Comparison of ENCODE assay signal across 8 cellular contexts in genomic region chr2:74529357-74530238, GRCh38. TPM values are rescaled to one million over a fixed set of nuclear protein-coding genes. Genes with fewer than 3 reads are reported as not detected.
A peak's percentile ranks its signal among the peaks of the same experiment; 100 is the strongest.
DNase-seq lines count a peak whose midpoint lies in the region; ATAC-seq, FAIRE-seq and TF ChIP-seq lines count a peak whose summit lies in the region.

Gene AUP1, minus strand, starts transcription at chr2:74529706. Its CDS starts 77 bp downstream, at chr2:74529629.
Gene HTRA2, plus strand, starts transcription at chr2:74529933. Its CDS starts 74 bp downstream, at chr2:74530007.

- no peaks in the 10 kb centered on the region for H3K9me3 ChIP-seq in kidney (ENCODE audit: control insufficient read depth in 1 of 2, low read length in 2 of 2)

- H3K9ac ChIP-seq in kidney (ENCODE audit: low read length in 2 of 2), result peak within 1 kb of the TSS; percentile 71 to 83

- H3K4me3 ChIP-seq in AG10803 (ENCODE audit: low read length) (peak within 1 kb of the TSS; percentile 99), kidney (ENCODE audit: low read length in 2 of 2) (peak within 1 kb of the TSS; percentile 91 to 96)

- H3K36me3 ChIP-seq in kidney (ENCODE audit: control insufficient read depth in 1 of 2, insufficient read depth in 2 of 2, low read length in 2 of 2), result peaks cover 19 to 32% of the 10 kb centered on the region in 2 donors

- no peak for TF ChIP-seq CTCF in AG10803 (conservative IDR thresholded peaks at IDR 0.05; ENCODE audit: low read length)
- TF ChIP-seq CTCF in kidney (IDR thresholded peaks at IDR 0.05; ENCODE audit: borderline replicate concordance, extremely low read depth, insufficient read depth), result peak; percentile 1

- FAIRE-seq in kidney (lab: Jason Lieb, UNC), result no peak

- H3K4me1 ChIP-seq in kidney (ENCODE audit: control insufficient read depth in 1 of 2, insufficient read depth in 1 of 2, low read depth in 1 of 2, low read length in 2 of 2), result peaks cover 7 to 16% of the 10 kb centered on the region in 2 donors

- ATAC-seq in GM19043 (IDR thresholded peaks at IDR 0.05; ENCODE audit: low read depth, unreplicated experiment) (peak; percentile 86), HG03378 (IDR thresholded peaks at IDR 0.05; ENCODE audit: unreplicated experiment) (peak; percentile 68)

- intact Hi-C loops in kidney (cut with DNase I), result no loop called here

- peak within 1 kb of the TSS; percentile 69 to 79 for H3K27ac ChIP-seq in kidney (ENCODE audit: low read depth in 2 of 2, low read length in 2 of 2)

- DNase-seq in AG10803 (ENCODE audit: low read depth) (peak; percentile 99), NCI-H510A (lab: John Stamatoyannopoulos, UW) (peak; percentile 98), cerebellum (ENCODE audit: low spot score) (peak; percentile 98), kidney (peak; percentile 100)
- peak; percentile 77 for DNase-seq in activated CD4-positive, alpha-beta T cell treated with anti-CD3 and anti-CD28 coated beads for 1 hour
- DNase-seq in stimulated activated CD4-positive, alpha-beta T cell treated with anti-CD3 and anti-CD28 coated beads, Interleukin-15, amount 100 ng/mL, for 24 hours, result peak; percentile 97

RNA-seq across cellular contexts. Expression of gene AUP1, which starts in this region (rescaled TPM):
- total RNA-seq in cerebellum (35.0 TPM), kidney (91.0 TPM)
- 130 TPM for polyA plus RNA-seq in kidney (ENCODE audit: insufficient read depth, low read depth, low replicate concordance)

RNA-seq across cellular contexts. Expression of gene HTRA2, which starts in this region (rescaled TPM):
- 26.2 TPM for total RNA-seq in cerebellum
- total RNA-seq in kidney, result 30.8 TPM
- 44.2 TPM for polyA plus RNA-seq in kidney (ENCODE audit: insufficient read depth, low read depth, low replicate concordance)

Comparison
In these comparisons a context has a peak if more than half of its experiments do, and no peak if none do; other contexts are left out.
1. Peak in every context shown above with its lines: DNase-seq, ATAC-seq, H3K4me3 ChIP-seq and H3K27ac ChIP-seq.